In the genomic region with DNA sequence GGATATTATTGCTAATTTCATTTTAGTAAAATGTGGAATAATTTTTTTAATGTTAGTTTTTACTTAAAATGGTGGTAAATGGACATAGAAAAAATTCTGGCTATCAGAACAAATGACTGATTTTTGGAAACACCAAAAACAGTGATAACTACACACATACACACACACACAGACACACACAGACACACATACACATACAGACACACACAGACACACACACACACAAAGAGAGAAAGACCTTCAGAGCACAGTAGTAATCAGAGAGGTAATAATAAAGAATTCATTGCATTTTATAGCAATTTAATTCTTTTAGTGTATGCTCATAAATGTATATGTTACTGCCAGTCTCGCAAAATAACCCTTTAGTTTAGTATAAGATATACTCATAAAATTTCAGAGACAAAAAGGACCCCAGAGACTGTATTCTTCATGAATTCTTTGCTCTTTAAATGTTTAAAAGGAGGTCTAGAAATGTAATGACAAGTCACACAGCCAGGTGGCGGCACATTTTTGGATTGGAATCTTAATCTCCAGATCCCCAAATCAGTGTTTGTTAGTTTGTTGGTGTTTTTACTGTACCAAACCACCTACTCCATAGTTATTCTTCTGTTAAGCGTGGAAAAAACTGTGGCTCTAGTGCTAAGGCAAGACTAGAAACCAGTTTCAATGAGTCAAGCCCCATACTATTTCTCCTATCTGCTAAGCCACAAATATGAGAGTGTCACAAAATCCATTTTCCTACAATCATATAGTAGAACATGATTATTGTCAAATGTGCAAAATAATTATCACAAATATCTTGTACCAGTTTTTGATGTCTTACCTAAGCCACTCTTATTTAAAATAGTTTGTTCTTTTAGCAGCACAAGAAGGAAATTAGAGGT, we compare ENCODE assay signal across 8 cellular contexts.
DNase-seq lines count a peak whose midpoint lies in the region; ATAC-seq and TF ChIP-seq lines count a peak whose summit lies in the region.

No MANE protein-coding gene starts in this region.

- no peaks in the 10 kb centered on the region for H3K36me3 Mint-ChIP-seq in effector memory CD8-positive, alpha-beta T cell (ENCODE audit: insufficient read depth)

- H3K36me3 ChIP-seq in HCT116 (ENCODE audit: control insufficient read depth in 1 of 2, insufficient read depth in 2 of 2, low read length in 2 of 2), result no peaks in the 10 kb centered on the region
- H3K36me3 ChIP-seq in thyroid gland, result no peaks in the 10 kb centered on the region

- H3K27me3 ChIP-seq in HCT116 (ENCODE audit: insufficient read depth, low read length) (no peaks in the 10 kb centered on the region), thyroid gland (no peaks in the 10 kb centered on the region)

- 46 to 48% methylated on average over 3 of the region's 3 CpGs for WGBS in thyroid gland, 2 donors

- H3K9me3 ChIP-seq in HCT116 (ENCODE audit: control insufficient read depth in 1 of 2, insufficient read depth in 1 of 2, low read depth in 1 of 2, low read length in 2 of 2) (no peaks in the 10 kb centered on the region), thyroid gland (no peaks in the 10 kb centered on the region)

- intact Hi-C loops in HCT116 (cut with micrococcal nuclease) (loop anchor here (2.0 to 10.0 kb wide), 2 partner anchors 170 to 774 kb away; no protein-coding TSS in a partner anchor), thyroid gland (cut with DNase I) (no loop called here)

- H3K9me3 Mint-ChIP-seq in effector memory CD8-positive, alpha-beta T cell, result peaks cover 1 to 8% of the 10 kb centered on the region in 2 donors

- H3K4me1 ChIP-seq in HCT116 (ENCODE audit: control insufficient read depth in 1 of 2, insufficient read depth in 2 of 2, low read length in 2 of 2) (no peaks in the 10 kb centered on the region), thyroid gland (no peaks in the 10 kb centered on the region)

- H3K27me3 Mint-ChIP-seq in effector memory CD8-positive, alpha-beta T cell, result no peaks in the 10 kb centered on the region

- peak; percentile 58 for TF ChIP-seq RAD21 in HCT116 (IDR thresholded peaks at IDR 0.05; ENCODE audit: low read depth)

- RAD21 ChIA-PET in HCT116 (lab: Charles Lee; ENCODE audit: low non-redundant PET in 1 of 2, low total read pairs in 2 of 2, uncharacterized antibody in 2 of 2, unreplicated experiment in 2 of 2), result no interaction called here

- no peaks in the 10 kb centered on the region for H3K9me2 ChIP-seq in HCT116 (ENCODE audit: insufficient read depth)

- H3K27ac ChIP-seq in HCT116 (ENCODE audit: low read depth, low read length), result no peak overlapping the region
- H3K27ac ChIP-seq in thyroid gland, result no peak overlapping the region

- H3K4me2 ChIP-seq in HCT116 (ENCODE audit: low read length), result no peak overlapping the region

- CTCF ChIA-PET in HCT116 (lab: Charles Lee), result interaction anchor here (0.9 kb wide), 1 partner anchor 12 kb away, joined by 3 read pairs; no protein-coding TSS in a partner anchor

- POLR2A ChIA-PET in HCT116 (lab: Charles Lee), result no interaction called here

- no peaks in the 10 kb centered on the region for H3K4me1 Mint-ChIP-seq in effector memory CD8-positive, alpha-beta T cell (ENCODE audit: low read depth in 2 of 2)

- ATAC-seq in HCT116, result peak; percentile 60
- ATAC-seq in effector memory CD8-positive, alpha-beta T cell (replicated peaks), result no peak
- no peak for ATAC-seq in HG02884 (IDR thresholded peaks at IDR 0.05; ENCODE audit: unreplicated experiment)

- BruUV-seq in HCT116 (replicated peaks; lab: Mats Ljungman, UMichigan), result no TSS peak

- H3K4me3 ChIP-seq in HCT116 (replicated peaks in 1 of 2; ENCODE audit: low read depth in 1 of 2, low read length in 2 of 2), result no peak overlapping the region
- no peak overlapping the region for H3K4me3 ChIP-seq in foreskin fibroblast (ENCODE audit: low read depth in 1 of 2, low read length in 2 of 2)
- H3K4me3 ChIP-seq in thyroid gland (replicated peaks in 1 of 3), result no peak overlapping the region

- no peak overlapping the region for H3K27ac Mint-ChIP-seq in effector memory CD8-positive, alpha-beta T cell

- no peak overlapping the region for H2AFZ ChIP-seq in HCT116 (ENCODE audit: low read depth, low read length, poor library complexity, severe bottlenecking)

- TF ChIP-seq CTCF in HCT116 (IDR thresholded peaks at IDR 0.05 in 2 of 3, conservative IDR thresholded peaks at IDR 0.05 in 1 of 3; ENCODE audit: borderline replicate concordance in 1 of 3, insufficient read depth in 1 of 3, low read depth in 2 of 3, low read length in 2 of 3) (peak; percentile 35 to 69 (median 55); a peak in 5 of 6 replicates), foreskin fibroblast (IDR thresholded peaks at IDR 0.05; ENCODE audit: low read depth, low read length) (peak; percentile 29), thyroid gland (IDR thresholded peaks at IDR 0.05) (peak in 5 of 6 experiments; percentile 14 to 61 (median 40))

- DNase-seq in Daoy (ENCODE audit: low read depth), result peak; percentile 29
- DNase-seq in HCT116 (ENCODE audit: low read depth, low spot score), result peak; percentile 26
- peak; percentile 40 for DNase-seq in RKO (ENCODE audit: low spot score)
- peak in 1 of 2 donors; percentile 30 for DNase-seq in foreskin fibroblast
- DNase-seq in thyroid gland, result peak; percentile 27 to 50
- no peak for DNase-seq in T-helper 9 cell
- DNase-seq in effector memory CD8-positive, alpha-beta T cell, result no peak

- H3K4me3 Mint-ChIP-seq in effector memory CD8-positive, alpha-beta T cell, result no peak overlapping the region

- no peaks in the 10 kb centered on the region for H3K79me2 ChIP-seq in HCT116 (ENCODE audit: insufficient read depth, low read length)

- no peak overlapping the region for H3K9ac ChIP-seq in HCT116 (ENCODE audit: low read length)

- H4K20me1 ChIP-seq in HCT116 (ENCODE audit: insufficient read depth), result no peaks in the 10 kb centered on the region

- TF ChIP-seq POLR2A in HCT116 (IDR thresholded peaks at IDR 0.05; ENCODE audit: borderline replicate concordance, extremely low read depth, insufficient read depth, insufficient read length) (no peak), thyroid gland (IDR thresholded peaks at IDR 0.05) (no peak)

TF ChIP-seq in HCT116, 20 proteins besides CTCF, POLR2A, EP300 and RAD21:
- TF ChIP-seq TCF7L2 (IDR thresholded peaks at IDR 0.05; ENCODE audit: borderline replicate concordance, extremely low read depth, insufficient read depth, insufficient read length) (no peak), ELF1 (IDR thresholded peaks at IDR 0.05; ENCODE audit: borderline replicate concordance, low read depth) (no peak), POLR2AphosphoS5 (IDR thresholded peaks at IDR 0.05; ENCODE audit: low read depth, low read length) (no peak), ZFX (IDR thresholded peaks at IDR 0.05) (no peak), SP1 (IDR thresholded peaks at IDR 0.05; ENCODE audit: low read depth) (no peak), EZH2 (IDR thresholded peaks at IDR 0.05) (no peak), CBX3 (IDR thresholded peaks at IDR 0.05; ENCODE audit: low read depth) (no peak), ZBTB33 (IDR thresholded peaks at IDR 0.05; ENCODE audit: extremely low read depth, insufficient replicate concordance, low read length) (no peak)
- TF ChIP-seq, protein P1, sequence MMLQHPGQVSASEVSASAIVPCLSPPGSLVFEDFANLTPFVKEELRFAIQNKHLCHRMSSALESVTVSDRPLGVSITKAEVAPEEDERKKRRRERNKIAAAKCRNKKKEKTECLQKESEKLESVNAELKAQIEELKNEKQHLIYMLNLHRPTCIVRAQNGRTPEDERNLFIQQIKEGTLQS (IDR thresholded peaks at IDR 0.05), result no peak
- TF ChIP-seq, protein P2, sequence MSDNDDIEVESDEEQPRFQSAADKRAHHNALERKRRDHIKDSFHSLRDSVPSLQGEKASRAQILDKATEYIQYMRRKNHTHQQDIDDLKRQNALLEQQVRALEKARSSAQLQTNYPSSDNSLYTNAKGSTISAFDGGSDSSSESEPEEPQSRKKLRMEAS (IDR thresholded peaks at IDR 0.05), result no peak
TF ChIP-seq in HCT116: peak in this region for 0.

Comparison
In these comparisons a context has a peak if more than half of its experiments do, and no peak if none do; other contexts are left out.
1. DNase-seq: peak in Daoy (single experiment), HCT116 (single experiment), RKO (single experiment) and thyroid gland (2 of 2); none in T-helper 9 cell (single experiment) and effector memory CD8-positive, alpha-beta T cell (0 of 3).
2. Peak in every context shown above with its lines, with median percentiles within 50 percentile points of each other: CTCF ChIP-seq.